In the genomic region with DNA sequence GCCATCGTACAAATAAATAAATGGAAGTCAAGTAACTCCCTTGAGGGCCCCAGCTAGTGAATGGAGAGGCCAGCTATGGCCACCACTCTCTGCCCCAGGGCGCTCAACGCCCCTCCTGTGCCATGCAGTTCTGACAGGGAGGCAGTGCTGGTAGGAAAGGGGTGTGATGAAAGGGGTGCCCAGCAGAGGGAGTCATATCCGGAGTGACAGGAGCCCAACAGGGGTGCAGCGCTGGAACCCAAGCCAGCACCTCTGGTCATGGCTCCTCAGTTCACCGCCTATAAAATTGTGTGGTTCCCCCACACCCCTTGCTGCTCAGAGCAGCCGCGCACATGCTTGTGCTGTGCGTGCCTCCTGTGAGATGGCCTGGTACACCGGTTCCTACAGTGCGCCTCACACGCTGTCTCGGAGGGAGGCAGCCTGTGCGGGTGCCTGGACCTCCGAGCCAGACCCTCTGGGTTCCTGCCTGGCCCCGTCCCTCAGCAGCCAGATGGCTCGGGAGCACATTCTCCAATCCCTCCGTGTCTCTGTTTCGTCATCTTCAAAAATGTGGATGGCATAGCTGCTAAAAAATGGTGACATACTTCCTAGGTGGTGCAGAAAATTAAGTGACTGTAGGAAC, we compare ENCODE assay signal across 1 cellular context.
TF ChIP-seq lines count a peak whose summit lies in the region.

No MANE protein-coding gene starts in this region.

TF ChIP-seq in HCT116, 20 proteins besides CTCF, POLR2A, EP300 and RAD21 (continued from another document):
- TF ChIP-seq, protein P1, sequence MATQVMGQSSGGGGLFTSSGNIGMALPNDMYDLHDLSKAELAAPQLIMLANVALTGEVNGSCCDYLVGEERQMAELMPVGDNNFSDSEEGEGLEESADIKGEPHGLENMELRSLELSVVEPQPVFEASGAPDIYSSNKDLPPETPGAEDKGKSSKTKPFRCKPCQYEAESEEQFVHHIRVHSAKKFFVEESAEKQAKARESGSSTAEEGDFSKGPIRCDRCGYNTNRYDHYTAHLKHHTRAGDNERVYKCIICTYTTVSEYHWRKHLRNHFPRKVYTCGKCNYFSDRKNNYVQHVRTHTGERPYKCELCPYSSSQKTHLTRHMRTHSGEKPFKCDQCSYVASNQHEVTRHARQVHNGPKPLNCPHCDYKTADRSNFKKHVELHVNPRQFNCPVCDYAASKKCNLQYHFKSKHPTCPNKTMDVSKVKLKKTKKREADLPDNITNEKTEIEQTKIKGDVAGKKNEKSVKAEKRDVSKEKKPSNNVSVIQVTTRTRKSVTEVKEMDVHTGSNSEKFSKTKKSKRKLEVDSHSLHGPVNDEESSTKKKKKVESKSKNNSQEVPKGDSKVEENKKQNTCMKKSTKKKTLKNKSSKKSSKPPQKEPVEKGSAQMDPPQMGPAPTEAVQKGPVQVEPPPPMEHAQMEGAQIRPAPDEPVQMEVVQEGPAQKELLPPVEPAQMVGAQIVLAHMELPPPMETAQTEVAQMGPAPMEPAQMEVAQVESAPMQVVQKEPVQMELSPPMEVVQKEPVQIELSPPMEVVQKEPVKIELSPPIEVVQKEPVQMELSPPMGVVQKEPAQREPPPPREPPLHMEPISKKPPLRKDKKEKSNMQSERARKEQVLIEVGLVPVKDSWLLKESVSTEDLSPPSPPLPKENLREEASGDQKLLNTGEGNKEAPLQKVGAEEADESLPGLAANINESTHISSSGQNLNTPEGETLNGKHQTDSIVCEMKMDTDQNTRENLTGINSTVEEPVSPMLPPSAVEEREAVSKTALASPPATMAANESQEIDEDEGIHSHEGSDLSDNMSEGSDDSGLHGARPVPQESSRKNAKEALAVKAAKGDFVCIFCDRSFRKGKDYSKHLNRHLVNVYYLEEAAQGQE (IDR thresholded peaks at IDR 0.05; ENCODE audit: low read depth): no peak
- TF ChIP-seq SIN3A (IDR thresholded peaks at IDR 0.05; ENCODE audit: low read depth) (no peak), EZH2 (IDR thresholded peaks at IDR 0.05) (no peak), TCF7L2 (IDR thresholded peaks at IDR 0.05; ENCODE audit: borderline replicate concordance, extremely low read depth, insufficient read depth, insufficient read length) (no peak), CBX3 (IDR thresholded peaks at IDR 0.05; ENCODE audit: low read depth) (no peak), CEBPB (IDR thresholded peaks at IDR 0.05; ENCODE audit: low read depth) (no peak)
- TF ChIP-seq, protein P2, sequence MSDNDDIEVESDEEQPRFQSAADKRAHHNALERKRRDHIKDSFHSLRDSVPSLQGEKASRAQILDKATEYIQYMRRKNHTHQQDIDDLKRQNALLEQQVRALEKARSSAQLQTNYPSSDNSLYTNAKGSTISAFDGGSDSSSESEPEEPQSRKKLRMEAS (IDR thresholded peaks at IDR 0.05): no peak
